Comparison of ENCODE assay signal across 32 cellular contexts in the genomic region with DNA sequence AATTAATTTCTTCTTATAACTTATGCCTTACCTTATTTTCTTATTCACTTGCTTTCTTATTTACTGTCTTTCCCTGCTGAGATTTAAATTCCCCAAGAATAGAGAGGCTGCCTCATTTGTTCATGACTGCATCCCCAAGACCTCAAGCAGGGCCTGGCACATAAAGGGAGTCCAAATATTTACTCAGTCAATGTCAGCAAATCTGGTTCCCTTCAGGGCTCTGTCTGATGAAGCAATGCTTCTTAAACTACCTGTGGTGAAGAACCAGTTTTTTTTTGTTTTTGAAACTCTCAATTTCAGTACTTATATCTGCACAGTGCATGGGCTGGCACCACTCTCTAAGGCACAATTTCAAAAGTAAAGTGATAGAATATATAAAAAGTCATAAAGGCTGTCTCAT. TPM values are rescaled to one million over a fixed set of nuclear protein-coding genes. Genes with fewer than 3 reads are reported as not detected.
"Had no signal": no experiment of that assay in that cellular context is flagged by ENCODE, and none has a peak within 500 bp of the region (broad histone marks: within the 10 kb centered on the region; RNA-seq: fewer than 3 reads in every experiment).

No MANE protein-coding gene starts in this region.

- H3K27ac ChIP-seq: ascending aorta, cardiac muscle cell, PC-9, RWPE1, SJCRH30, SK-N-MC had no signal

- H3K36me3 ChIP-seq: SJCRH30 had no signal

- H3K9me3 ChIP-seq: ascending aorta, SJCRH30 had no signal

- ATAC-seq: activated CD4-positive, alpha-beta T cell treated with anti-CD3 and anti-CD28 coated beads for 36 hours; activated CD4-positive, CD25-positive, alpha-beta regulatory T cell treated with anti-CD3 and anti-CD28 coated beads, Interleukin-2, amount 50 U/mL, for 24 hours; activated CD8-positive, alpha-beta T cell treated with anti-CD3 and anti-CD28 coated beads, Interleukin-2, amount 10 ng/mL, durations not matched to agents 7 days and 5 days; Right ventricle myocardium inferior; WTC11 had no signal

- H3K4me1 ChIP-seq: ascending aorta, SJCRH30 had no signal

- DNase-seq: activated CD4-positive, alpha-beta T cell treated with anti-CD3 and anti-CD28 coated beads for 36 hours; activated CD4-positive, alpha-beta T cell treated with anti-CD3 and anti-CD28 coated beads, Interleukin-2, amount 10 ng/mL, durations not matched to agents 7 days and 5 days; activated CD4-positive, alpha-beta T cell treated with anti-CD3 and anti-CD28 coated beads, Interleukin-2, amount 50 U/mL, for 48 hours; activated CD8-positive, alpha-beta T cell treated with anti-CD3 and anti-CD28 coated beads, Interleukin-2, amount 10 ng/mL, durations not matched to agents 7 days and 5 days; activated gamma-delta T cell; activated naive CD4-positive, alpha-beta T cell treated with Interleukin-2 at 50 U/mL for 16 hours; activated naive CD8-positive, alpha-beta T cell treated with anti-CD3 and anti-CD28 coated beads, Interleukin-2, amount 10 ng/mL, durations not matched to agents 7 days and 5 days; activated T-cell treated with anti-CD3 and anti-CD28 coated beads, Interleukin-2, amount 50 U/mL, for 24 hours; amygdala; Kasumi-1; KG1; MM.1S; MV-4-11; NCI-H1092; NCI-H1436 treated with DMSO at 0.1 percent for 48 hours; NCI-H187 treated with DMSO at 0.1 percent for 48 hours; NCI-H2081; NCI-H2171 treated with DMSO at 0.1 percent for 48 hours; NCI-H2227 treated with DMSO at 0.1 percent for 48 hours; NCI-H510A; NCI-H526; NK-92 treated with Interleukin-12 subunit alpha and Interleukin-12 subunit beta, amount 100 ng/mL, for 24 hours; PC-9; SJCRH30; T1000 had no signal

- H2AFZ ChIP-seq: PC-9 had no signal

- H3K4me2 ChIP-seq: PC-9 had no signal

- H3K4me3 ChIP-seq: ascending aorta, cardiac muscle cell, PC-9, SJCRH30, SK-N-MC had no signal

- H3K27me3 ChIP-seq: ascending aorta, cardiac muscle cell, SJCRH30 had no signal

RNA-seq across cellular contexts. Expression of gene ZNF239, which starts 4.7 kb away (rescaled TPM):
- total RNA-seq: SJCRH30 had no signal
